11 cellular contexts compared by ENCODE assay signal in the genomic region with DNA sequence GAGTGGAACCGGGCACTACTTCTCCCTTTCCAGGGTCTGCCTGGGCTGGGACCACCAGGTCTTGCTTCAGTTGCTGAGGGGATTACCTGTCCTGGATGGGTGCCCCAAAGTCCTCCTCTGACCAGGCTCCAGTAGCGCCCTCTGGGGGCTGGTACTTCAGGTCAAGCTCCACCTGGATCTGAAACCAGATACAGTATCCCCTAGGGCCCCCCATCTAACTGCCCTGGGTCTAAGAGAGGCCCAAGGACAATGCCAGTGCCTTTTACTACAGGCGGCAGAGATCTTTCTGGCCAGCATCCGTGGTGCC. TPM values are rescaled to one million over a fixed set of nuclear protein-coding genes. Genes with fewer than 3 reads are reported as not detected.
DNase-seq lines count a peak whose midpoint lies in the region; ATAC-seq and TF ChIP-seq lines count a peak whose summit lies in the region.
"Had no signal": no experiment of that assay in that cellular context is flagged by ENCODE, and none has a peak within 500 bp of the region (broad histone marks: within the 10 kb centered on the region; RNA-seq: fewer than 3 reads in every experiment).

No MANE protein-coding gene starts in this region.

- TF ChIP-seq CTCF in WTC11 (IDR thresholded peaks at IDR 0.05), result peak; percentile 22; the same call in 1 of the 2 replicates

- H3K36me3 ChIP-seq in H7 (replicated peaks; ENCODE audit: control insufficient read depth, insufficient read depth, low read length), result no peaks in the 10 kb centered on the region

- ATAC-seq in WTC11 (peak; percentile 73), left colon (peak; percentile 33)
- ATAC-seq: T-cell had no signal

- H3K27ac Mint-ChIP-seq in WTC11, result no peak overlapping the region
- H3K27ac Mint-ChIP-seq: IgD-negative memory B cell, T-cell had no signal

- in situ Hi-C loops in Caki2 (cut with HindIII; ENCODE audit: low pct_unique_long_range_greater_than_20kb, low sequenced_read_pairs), result no loop called here

- CTCF ChIA-PET in WTC11 (lab: Charles Lee), result interaction anchor here (0.7 to 3.5 kb wide), 25 partner anchors 8 to 350 kb away, joined by 3 to 35 read pairs (median 5); a partner anchor contains a TSS

- H3K4me1 Mint-ChIP-seq in WTC11, result peaks cover 7% of the 10 kb centered on the region; the same call in 1 of the 2 replicates

- no peaks in the 10 kb centered on the region for H3K36me3 Mint-ChIP-seq in WTC11
- H3K36me3 Mint-ChIP-seq: IgD-negative memory B cell, T-cell had no signal

- H3K27me3 ChIP-seq in H7 (ENCODE audit: control insufficient read depth, insufficient read depth, low read length), result peaks cover 45% of the 10 kb centered on the region

- no peak overlapping the region for H3K4me3 ChIP-seq in H7 (ENCODE audit: insufficient read depth, low read depth, low read length)

- POLR2A ChIA-PET in WTC11 (lab: Charles Lee), result interaction anchor here (1.0 to 1.3 kb wide), 2 partner anchors 15 to 17 kb away, joined by 3 to 10 read pairs; no protein-coding TSS in a partner anchor

- no peak overlapping the region for H3K4me3 Mint-ChIP-seq in WTC11

- DNase-seq in Caki2 (ENCODE audit: low read depth) (peak; percentile 31), H7 (peak; percentile 90), WTC11 (ENCODE audit: low spot score) (peak; percentile 88), left colon (peak; percentile 28 to 77), putamen (ENCODE audit: low spot score) (no peak), COR-L47 (lab: John Stamatoyannopoulos, UW) (no peak), hepatic stellate cell (ENCODE audit: low spot score) (no peak), NCI-H510A treated with DMSO at 0.1 percent for 48 hours (lab: John Stamatoyannopoulos, UW) (no peak)
- DNase-seq: activated naive CD4-positive, alpha-beta T cell treated with Interleukin-2 at 50 U/mL for 16 hours had no signal

- H3K27me3 Mint-ChIP-seq in WTC11 (ENCODE audit: low read depth), result peaks cover 56% of the 10 kb centered on the region

- intact Hi-C loops in left colon (cut with DNase I, micrococcal nuclease), result no loop called here

- H3K9me3 Mint-ChIP-seq in WTC11, result no peaks in the 10 kb centered on the region
- H3K9me3 Mint-ChIP-seq: IgD-negative memory B cell, T-cell had no signal

TF ChIP-seq in WTC11, 78 proteins besides CTCF, POLR2A, EP300 and RAD21 (continues in another document):
- TF ChIP-seq RELA (CRISPR knock-in tag; IDR thresholded peaks at IDR 0.05; ENCODE audit: borderline replicate concordance) (no peak), ZNF121 (CRISPR knock-in tag; IDR thresholded peaks at IDR 0.05) (no peak), TP53 (CRISPR knock-in tag; IDR thresholded peaks at IDR 0.05) (no peak), NR2C2 (CRISPR knock-in tag; IDR thresholded peaks at IDR 0.05) (no peak), FOXP1 (CRISPR knock-in tag; IDR thresholded peaks at IDR 0.05; ENCODE audit: borderline replicate concordance) (no peak), GRHL2 (CRISPR knock-in tag; IDR thresholded peaks at IDR 0.05; ENCODE audit: insufficient replicate concordance, severe bottlenecking) (no peak), KAT7 (CRISPR knock-in tag; IDR thresholded peaks at IDR 0.05; ENCODE audit: borderline replicate concordance) (no peak), MXD4 (CRISPR knock-in tag; IDR thresholded peaks at IDR 0.05; ENCODE audit: borderline replicate concordance) (no peak)
- TF ChIP-seq, protein P1, sequence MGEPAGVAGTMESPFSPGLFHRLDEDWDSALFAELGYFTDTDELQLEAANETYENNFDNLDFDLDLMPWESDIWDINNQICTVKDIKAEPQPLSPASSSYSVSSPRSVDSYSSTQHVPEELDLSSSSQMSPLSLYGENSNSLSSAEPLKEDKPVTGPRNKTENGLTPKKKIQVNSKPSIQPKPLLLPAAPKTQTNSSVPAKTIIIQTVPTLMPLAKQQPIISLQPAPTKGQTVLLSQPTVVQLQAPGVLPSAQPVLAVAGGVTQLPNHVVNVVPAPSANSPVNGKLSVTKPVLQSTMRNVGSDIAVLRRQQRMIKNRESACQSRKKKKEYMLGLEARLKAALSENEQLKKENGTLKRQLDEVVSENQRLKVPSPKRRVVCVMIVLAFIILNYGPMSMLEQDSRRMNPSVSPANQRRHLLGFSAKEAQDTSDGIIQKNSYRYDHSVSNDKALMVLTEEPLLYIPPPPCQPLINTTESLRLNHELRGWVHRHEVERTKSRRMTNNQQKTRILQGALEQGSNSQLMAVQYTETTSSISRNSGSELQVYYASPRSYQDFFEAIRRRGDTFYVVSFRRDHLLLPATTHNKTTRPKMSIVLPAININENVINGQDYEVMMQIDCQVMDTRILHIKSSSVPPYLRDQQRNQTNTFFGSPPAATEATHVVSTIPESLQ (CRISPR knock-in tag; IDR thresholded peaks at IDR 0.05), result no peak
- TF ChIP-seq, protein P2, sequence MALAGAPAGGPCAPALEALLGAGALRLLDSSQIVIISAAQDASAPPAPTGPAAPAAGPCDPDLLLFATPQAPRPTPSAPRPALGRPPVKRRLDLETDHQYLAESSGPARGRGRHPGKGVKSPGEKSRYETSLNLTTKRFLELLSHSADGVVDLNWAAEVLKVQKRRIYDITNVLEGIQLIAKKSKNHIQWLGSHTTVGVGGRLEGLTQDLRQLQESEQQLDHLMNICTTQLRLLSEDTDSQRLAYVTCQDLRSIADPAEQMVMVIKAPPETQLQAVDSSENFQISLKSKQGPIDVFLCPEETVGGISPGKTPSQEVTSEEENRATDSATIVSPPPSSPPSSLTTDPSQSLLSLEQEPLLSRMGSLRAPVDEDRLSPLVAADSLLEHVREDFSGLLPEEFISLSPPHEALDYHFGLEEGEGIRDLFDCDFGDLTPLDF (CRISPR knock-in tag; IDR thresholded peaks at IDR 0.05), result no peak
- TF ChIP-seq, protein P3, sequence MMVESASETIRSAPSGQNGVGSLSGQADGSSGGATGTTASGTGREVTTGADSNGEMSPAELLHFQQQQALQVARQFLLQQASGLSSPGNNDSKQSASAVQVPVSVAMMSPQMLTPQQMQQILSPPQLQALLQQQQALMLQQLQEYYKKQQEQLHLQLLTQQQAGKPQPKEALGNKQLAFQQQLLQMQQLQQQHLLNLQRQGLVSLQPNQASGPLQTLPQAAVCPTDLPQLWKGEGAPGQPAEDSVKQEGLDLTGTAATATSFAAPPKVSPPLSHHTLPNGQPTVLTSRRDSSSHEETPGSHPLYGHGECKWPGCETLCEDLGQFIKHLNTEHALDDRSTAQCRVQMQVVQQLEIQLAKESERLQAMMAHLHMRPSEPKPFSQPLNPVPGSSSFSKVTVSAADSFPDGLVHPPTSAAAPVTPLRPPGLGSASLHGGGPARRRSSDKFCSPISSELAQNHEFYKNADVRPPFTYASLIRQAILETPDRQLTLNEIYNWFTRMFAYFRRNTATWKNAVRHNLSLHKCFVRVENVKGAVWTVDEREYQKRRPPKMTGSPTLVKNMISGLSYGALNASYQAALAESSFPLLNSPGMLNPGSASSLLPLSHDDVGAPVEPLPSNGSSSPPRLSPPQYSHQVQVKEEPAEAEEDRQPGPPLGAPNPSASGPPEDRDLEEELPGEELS (CRISPR knock-in tag; IDR thresholded peaks at IDR 0.05), result no peak
- TF ChIP-seq, protein P4, sequence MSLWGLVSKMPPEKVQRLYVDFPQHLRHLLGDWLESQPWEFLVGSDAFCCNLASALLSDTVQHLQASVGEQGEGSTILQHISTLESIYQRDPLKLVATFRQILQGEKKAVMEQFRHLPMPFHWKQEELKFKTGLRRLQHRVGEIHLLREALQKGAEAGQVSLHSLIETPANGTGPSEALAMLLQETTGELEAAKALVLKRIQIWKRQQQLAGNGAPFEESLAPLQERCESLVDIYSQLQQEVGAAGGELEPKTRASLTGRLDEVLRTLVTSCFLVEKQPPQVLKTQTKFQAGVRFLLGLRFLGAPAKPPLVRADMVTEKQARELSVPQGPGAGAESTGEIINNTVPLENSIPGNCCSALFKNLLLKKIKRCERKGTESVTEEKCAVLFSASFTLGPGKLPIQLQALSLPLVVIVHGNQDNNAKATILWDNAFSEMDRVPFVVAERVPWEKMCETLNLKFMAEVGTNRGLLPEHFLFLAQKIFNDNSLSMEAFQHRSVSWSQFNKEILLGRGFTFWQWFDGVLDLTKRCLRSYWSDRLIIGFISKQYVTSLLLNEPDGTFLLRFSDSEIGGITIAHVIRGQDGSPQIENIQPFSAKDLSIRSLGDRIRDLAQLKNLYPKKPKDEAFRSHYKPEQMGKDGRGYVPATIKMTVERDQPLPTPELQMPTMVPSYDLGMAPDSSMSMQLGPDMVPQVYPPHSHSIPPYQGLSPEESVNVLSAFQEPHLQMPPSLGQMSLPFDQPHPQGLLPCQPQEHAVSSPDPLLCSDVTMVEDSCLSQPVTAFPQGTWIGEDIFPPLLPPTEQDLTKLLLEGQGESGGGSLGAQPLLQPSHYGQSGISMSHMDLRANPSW (CRISPR knock-in tag; conservative IDR thresholded peaks at IDR 0.05; ENCODE audit: low read depth), result no peak

RNA-seq across cellular contexts. Expression of a gene that starts 11.2 kb away (rescaled TPM):
- 40.6 and 79.6 TPM in 2 replicates for total RNA-seq in Caki2 (2014; rRNA removed; shearing (Covaris generic); ENCODE audit: low replicate concordance)
- 6.1 and 8.0 TPM in 2 replicates for total RNA-seq in H7 (2014; rRNA removed; shearing (Covaris generic))
- 3.5 to 8.6 TPM (median 8.4 TPM) in 3 replicates for total RNA-seq in WTC11 (2021)
- 1 to 10 TPM; 3.2 to 5.8 TPM for total RNA-seq in left colon

Comparison
In these comparisons a context has a peak if more than half of its experiments do, and no peak if none do; other contexts are left out.
1. DNase-seq: peak in Caki2 (single experiment), H7 (single experiment), WTC11 (single experiment) and left colon (2 of 2); none in putamen (single experiment), COR-L47 (single experiment), hepatic stellate cell (single experiment) and NCI-H510A treated with DMSO at 0.1 percent for 48 hours (single experiment).